ENCODE assay signal across 8 cellular contexts in genomic region chr10:42552188-42553063, GRCh38.
A peak's percentile ranks its signal among the peaks of the same experiment; 100 is the strongest.
DNase-seq lines count a peak whose midpoint lies in the region; ATAC-seq and TF ChIP-seq lines count a peak whose summit lies in the region.

No MANE protein-coding gene starts in this region.

- H3K27me3 ChIP-seq in mucosa of stomach (ENCODE audit: control insufficient read depth, insufficient read depth, low read length): no peaks in the 10 kb centered on the region

- no peaks in the 10 kb centered on the region for H3K9me3 ChIP-seq in mucosa of stomach (ENCODE audit: control insufficient read depth, low read length)

- DNase-seq in DMS53 treated with DMSO at 0.1 percent for 48 hours (lab: John Stamatoyannopoulos, UW; ENCODE audit: unreplicated experiment): peak; percentile 94
- DNase-seq in KG1 (lab: John Stamatoyannopoulos, UW): peak; percentile 94
- DNase-seq in activated T-cell treated with anti-CD3 and anti-CD28 coated beads, Interleukin-2, amount 50 U/mL, for 48 hours: peak; percentile 95 to 96
- DNase-seq in stimulated activated CD8-positive, alpha-beta memory T cell treated with anti-CD3 and anti-CD28 coated beads, Interleukin-4, amount 100 ng/mL, for 48 hours: peak; percentile 95

- H3K9ac ChIP-seq in mucosa of stomach (ENCODE audit: low read length): peak overlapping the region; percentile 72

- ATAC-seq in GM21737 (IDR thresholded peaks at IDR 0.05; ENCODE audit: unreplicated experiment): peak; percentile 96
- peak; percentile 99 for ATAC-seq in esophagus mucosa

- H3K36me3 ChIP-seq in mucosa of stomach (ENCODE audit: control insufficient read depth, insufficient read depth, low read length): no peaks in the 10 kb centered on the region

- H3K4me3 ChIP-seq in mucosa of stomach (ENCODE audit: low read length): peak overlapping the region; percentile 68

- peaks cover 3% of the 10 kb centered on the region for H3K4me1 ChIP-seq in mucosa of stomach (ENCODE audit: control insufficient read depth, insufficient read depth, low read length)

TF ChIP-seq in PFSK-1, 5 proteins besides CTCF, POLR2A, EP300 and RAD21:
- TF ChIP-seq SIN3A (IDR thresholded peaks at IDR 0.05; ENCODE audit: borderline replicate concordance, insufficient read depth, low read length) (peak; percentile 13; the same call in 1 of the 2 replicates), FOXP2 (optimal IDR thresholded peaks at IDR 0.05; ENCODE audit: borderline replicate concordance, extremely low read depth, extremely low read length, insufficient read depth) (no peak), REST (IDR thresholded peaks at IDR 0.05; ENCODE audit: insufficient read depth in 1 of 2, low read depth in 2 of 2, low read length in 2 of 2) (no peak), POLR2AphosphoS5 (IDR thresholded peaks at IDR 0.05; ENCODE audit: low read depth, low read length) (peak; percentile 52; the same call in 1 of the 2 replicates), TAF1 (IDR thresholded peaks at IDR 0.05; ENCODE audit: borderline replicate concordance, insufficient read depth, low read length) (peak; percentile 58; the same call in 1 of the 2 replicates)

Comparison
In these comparisons a context has a peak if more than half of its experiments do, and no peak if none do; other contexts are left out.
1. Peak in every context shown above with its lines: DNase-seq, ATAC-seq and H3K4me3 ChIP-seq.